35 cellular contexts compared by ENCODE assay signal in the genomic region with DNA sequence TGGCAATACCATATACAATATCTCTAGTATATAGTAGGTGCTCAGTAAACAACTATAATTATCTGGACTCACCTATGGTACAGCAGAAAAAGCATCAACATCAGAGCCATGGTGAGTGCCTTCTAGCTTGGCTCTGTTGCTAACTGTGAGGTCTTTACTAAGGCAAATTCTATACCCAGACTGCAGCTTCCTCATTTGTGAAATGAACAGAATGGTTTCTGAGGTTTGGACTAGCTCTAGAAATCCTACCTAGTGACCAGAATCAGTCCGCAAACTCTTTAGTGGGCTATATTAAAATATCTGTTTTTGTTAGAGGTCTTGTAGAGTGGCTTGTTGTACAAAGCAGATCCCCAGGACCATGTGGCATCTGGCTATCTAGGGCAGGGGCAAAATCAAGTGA. TPM values are rescaled to one million over a fixed set of nuclear protein-coding genes. Genes with fewer than 3 reads are reported as not detected.
A peak's percentile ranks its signal among the peaks of the same experiment; 100 is the strongest.
DNase-seq lines count a peak whose midpoint lies in the region; ATAC-seq and TF ChIP-seq lines count a peak whose summit lies in the region.
"Had no signal": no experiment of that assay in that cellular context is flagged by ENCODE, and none has a peak within 500 bp of the region (broad histone marks: within the 10 kb centered on the region; RNA-seq: fewer than 3 reads in every experiment).

No MANE protein-coding gene starts in this region.

- TF ChIP-seq CTCF in activated B cell treated with CpG ODN at 0.5 μM for 24 hours (IDR thresholded peaks at IDR 0.05): no peak

- POLR2A ChIA-PET in activated B cell treated with CpG ODN at 0.5 μM for 24 hours (lab: Charles Lee): interaction anchor here (0.6 to 9.1 kb wide), 15 partner anchors 10 to 150 kb away, joined by 3 to 800 read pairs (median 7); a partner anchor contains a TSS
- POLR2A ChIA-PET in CD8-positive, alpha-beta memory T cell (lab: Charles Lee): no interaction called here

- peak overlapping the region; percentile 99 for H3K4me3 ChIP-seq in GM08714 (ENCODE audit: low read length)
- no peak overlapping the region for H3K4me3 ChIP-seq in CD8-positive, alpha-beta memory T cell (ENCODE audit: low read length)
- H3K4me3 ChIP-seq: esophagus muscularis mucosa, left lung, neural progenitor cell, right atrium auricular region, thyroid gland had no signal

- H3K9me3 Mint-ChIP-seq in activated B cell treated with CpG ODN at 0.5 μM for 24 hours: no peaks in the 10 kb centered on the region
- no peaks in the 10 kb centered on the region for H3K9me3 Mint-ChIP-seq in CD8-positive, alpha-beta memory T cell
- H3K9me3 Mint-ChIP-seq: activated CD8-positive, alpha-beta T cell treated with anti-CD3 and anti-CD28 coated beads for 36 hours; activated naive CD4-positive, alpha-beta T cell treated with anti-CD3 and anti-CD28 coated beads, Interleukin-2, amount 10 ng/mL, durations not matched to agents 7 days and 5 days; activated T-helper 17 cell treated with anti-CD3 and anti-CD28 coated beads, Interleukin-2, amount 50 U/mL, for 72 hours; brain; H9; neural progenitor cell had no signal

- CTCF ChIA-PET in activated B cell treated with CpG ODN at 0.5 μM for 24 hours (lab: Charles Lee): interaction anchor here (1.2 to 6.5 kb wide), 7 partner anchors 10 to 159 kb away, joined by 3 to 194 read pairs (median 8); no protein-coding TSS in a partner anchor
- CTCF ChIA-PET in CD8-positive, alpha-beta memory T cell (lab: Charles Lee): no interaction called here

- H3K27me3 ChIP-seq in CD8-positive, alpha-beta memory T cell (ENCODE audit: insufficient read depth, low read length, poor library complexity, severe bottlenecking): no peaks in the 10 kb centered on the region
- H3K27me3 ChIP-seq: esophagus muscularis mucosa, left lung, neural progenitor cell, right atrium auricular region, thyroid gland had no signal

- H3K27ac ChIP-seq in CD8-positive, alpha-beta memory T cell (ENCODE audit: low read depth, low read length): no peak overlapping the region
- H3K27ac ChIP-seq: esophagus muscularis mucosa, left lung, neural progenitor cell, parathyroid adenoma, right atrium auricular region, thyroid gland had no signal

- H3K4me1 Mint-ChIP-seq in activated B cell treated with CpG ODN at 0.5 μM for 24 hours: peaks cover 70% of the 10 kb centered on the region
- peaks cover 31 to 37% (median 33%) of the 10 kb centered on the region in 3 donors for H3K4me1 Mint-ChIP-seq in CD8-positive, alpha-beta memory T cell
- H3K4me1 Mint-ChIP-seq: activated naive CD4-positive, alpha-beta T cell treated with anti-CD3 and anti-CD28 coated beads, Interleukin-2, amount 10 ng/mL, durations not matched to agents 7 days and 5 days; brain; neural progenitor cell had no signal

- peak overlapping the region; percentile 97 for H3K4me3 Mint-ChIP-seq in activated B cell treated with CpG ODN at 0.5 μM for 24 hours
- no peak overlapping the region for H3K4me3 Mint-ChIP-seq in CD8-positive, alpha-beta memory T cell
- H3K4me3 Mint-ChIP-seq: activated CD8-positive, alpha-beta T cell treated with anti-CD3 and anti-CD28 coated beads for 36 hours; activated naive CD4-positive, alpha-beta T cell treated with anti-CD3 and anti-CD28 coated beads, Interleukin-2, amount 10 ng/mL, durations not matched to agents 7 days and 5 days; activated T-helper 17 cell treated with anti-CD3 and anti-CD28 coated beads, Interleukin-2, amount 50 U/mL, for 72 hours; brain; H9; neural progenitor cell had no signal

- no peaks in the 10 kb centered on the region for H3K9me3 ChIP-seq in CD8-positive, alpha-beta memory T cell (ENCODE audit: low read length)
- H3K9me3 ChIP-seq: esophagus muscularis mucosa, left lung, right atrium auricular region, thyroid gland had no signal

- H3K27me3 Mint-ChIP-seq in activated B cell treated with CpG ODN at 0.5 μM for 24 hours: no peaks in the 10 kb centered on the region
- peaks cover 0 to 3% of the 10 kb centered on the region in 2 donors for H3K27me3 Mint-ChIP-seq in CD8-positive, alpha-beta memory T cell

- DNase-seq in activated B cell treated with CpG ODN at 0.5 μM for 24 hours (no peak), NCI-H128 (lab: John Stamatoyannopoulos, UW; ENCODE audit: unreplicated experiment) (no peak)
- no peak for DNase-seq in stimulated activated CD4-positive, alpha-beta T cell treated with anti-CD3 and anti-CD28 coated beads, Interleukin-12 subunit alpha, Interleukin-12 subunit beta, amount 100 ng/mL, for 4 hours
- DNase-seq in CD8-positive, alpha-beta memory T cell: no peak
- DNase-seq: activated CD8-positive, alpha-beta memory T cell treated with anti-CD3 and anti-CD28 coated beads, Interleukin-2, amount 50 U/mL, for 48 hours; activated CD8-positive, alpha-beta T cell treated with anti-CD3 and anti-CD28 coated beads for 36 hours; activated naive CD4-positive, alpha-beta T cell treated with anti-CD3 and anti-CD28 coated beads, Interleukin-2, amount 10 ng/mL, durations not matched to agents 7 days and 5 days; amniotic stem cell; cerebellar nuclear complex; DMS 273 treated with DMSO at 0.1 percent for 48 hours; EL; foreskin fibroblast; H9; left lung; mesenchymal stem cell; NCI-H1092; NCI-H1694 treated with DMSO at 0.1 percent for 48 hours; small intestine; stimulated activated CD4-positive, alpha-beta T cell treated with anti-CD3 and anti-CD28 coated beads, Interleukin-1b, Interleukin-23, amount 100 ng/mL, for 48 hours; T-helper 2 cell; thyroid gland had no signal

- peak overlapping the region; percentile 97 for H3K27ac Mint-ChIP-seq in activated B cell treated with CpG ODN at 0.5 μM for 24 hours
- H3K27ac Mint-ChIP-seq in CD8-positive, alpha-beta memory T cell: peak overlapping the region in 1 of 8 donors; percentile 2
- H3K27ac Mint-ChIP-seq: activated CD8-positive, alpha-beta T cell treated with anti-CD3 and anti-CD28 coated beads for 36 hours; activated naive CD4-positive, alpha-beta T cell treated with anti-CD3 and anti-CD28 coated beads, Interleukin-2, amount 10 ng/mL, durations not matched to agents 7 days and 5 days; activated T-helper 17 cell treated with anti-CD3 and anti-CD28 coated beads, Interleukin-2, amount 50 U/mL, for 72 hours; brain; H9; neural progenitor cell had no signal

- intact Hi-C loops in activated B cell treated with CpG ODN at 0.5 μM for 24 hours (cut with micrococcal nuclease): loop anchor here (1.0 to 10.0 kb wide), 2 partner anchors 9 to 605 kb away; no protein-coding TSS in a partner anchor

- peaks cover 84% of the 10 kb centered on the region for H3K36me3 Mint-ChIP-seq in activated B cell treated with CpG ODN at 0.5 μM for 24 hours (ENCODE audit: low read depth)
- H3K36me3 Mint-ChIP-seq in CD8-positive, alpha-beta memory T cell: peaks cover 0 to 15% (median 11%) of the 10 kb centered on the region in 3 donors
- H3K36me3 Mint-ChIP-seq: activated naive CD4-positive, alpha-beta T cell treated with anti-CD3 and anti-CD28 coated beads, Interleukin-2, amount 10 ng/mL, durations not matched to agents 7 days and 5 days; brain; neural progenitor cell had no signal

- H3K36me3 ChIP-seq in CD8-positive, alpha-beta memory T cell (ENCODE audit: insufficient read depth, low read length): no peaks in the 10 kb centered on the region
- H3K36me3 ChIP-seq: esophagus muscularis mucosa, left lung, neural progenitor cell, right atrium auricular region, thyroid gland had no signal

- ATAC-seq in GM18867 (IDR thresholded peaks at IDR 0.05; ENCODE audit: unreplicated experiment): peak; percentile 25
- ATAC-seq in HG02852 (IDR thresholded peaks at IDR 0.05; ENCODE audit: unreplicated experiment): peak; percentile 31
- ATAC-seq in activated B cell treated with CpG ODN at 0.5 μM for 24 hours (ENCODE audit: low read depth): no peak
- ATAC-seq in HG03108 (IDR thresholded peaks at IDR 0.05; ENCODE audit: unreplicated experiment): no peak
- ATAC-seq: activated CD8-positive, alpha-beta T cell treated with anti-CD3 and anti-CD28 coated beads for 36 hours; activated T-helper 17 cell treated with anti-CD3 and anti-CD28 coated beads, Interleukin-2, amount 50 U/mL, for 72 hours; left lung; Right ventricle myocardium inferior; SK-N-SH treated with all-trans-retinoic acid at 6 μM for 48 hours had no signal

- H3K4me1 ChIP-seq in CD8-positive, alpha-beta memory T cell (ENCODE audit: insufficient read depth, low read length): peaks cover 4% of the 10 kb centered on the region
- H3K4me1 ChIP-seq: esophagus muscularis mucosa, left lung, neural progenitor cell, parathyroid adenoma, right atrium auricular region, thyroid gland had no signal

RNA-seq across cellular contexts. Expression of a gene that starts 3.7 kb away (rescaled TPM):
- 1,910 and 2,024 TPM in 2 replicates for total RNA-seq in activated B cell treated with CpG ODN at 0.5 μM for 24 hours
- total RNA-seq in CD8-positive, alpha-beta memory T cell: 1 to 10 TPM in 1 of 2 experiments, under 1 TPM in 1; 0.70 to 1.2 TPM
- 11.1 TPM for polyA plus RNA-seq in CD8-positive, alpha-beta memory T cell
- total RNA-seq: dermis microvascular lymphatic vessel endothelial cell, H9, NCI-H460, right atrium auricular region, Right ventricle myocardium inferior had no signal

RNA-seq across cellular contexts. Expression of a gene that starts 30.0 kb away (rescaled TPM):
- total RNA-seq in activated B cell treated with CpG ODN at 0.5 μM for 24 hours: not detected in 2 replicates
- total RNA-seq in CD8-positive, alpha-beta memory T cell: not detected
- polyA plus RNA-seq in CD8-positive, alpha-beta memory T cell: not detected
- total RNA-seq: activated CD8-positive, alpha-beta T cell treated with anti-CD3 and anti-CD28 coated beads for 36 hours; activated T-helper 17 cell treated with anti-CD3 and anti-CD28 coated beads, Interleukin-2, amount 50 U/mL, for 72 hours; dermis microvascular lymphatic vessel endothelial cell; esophagus muscularis mucosa; H9; left lung; NCI-H460; right atrium auricular region; Right ventricle myocardium inferior; thyroid gland had no signal
- polyA plus RNA-seq: small intestine had no signal

RNA-seq across cellular contexts. Expression of a gene that starts 33.2 kb away (rescaled TPM):
- not detected in 2 replicates for total RNA-seq in activated B cell treated with CpG ODN at 0.5 μM for 24 hours
- not detected for total RNA-seq in CD8-positive, alpha-beta memory T cell
- not detected for polyA plus RNA-seq in CD8-positive, alpha-beta memory T cell
- total RNA-seq: activated CD8-positive, alpha-beta T cell treated with anti-CD3 and anti-CD28 coated beads for 36 hours; activated T-helper 17 cell treated with anti-CD3 and anti-CD28 coated beads, Interleukin-2, amount 50 U/mL, for 72 hours; dermis microvascular lymphatic vessel endothelial cell; H9; left lung; NCI-H460; right atrium auricular region; Right ventricle myocardium inferior; thyroid gland had no signal

RNA-seq across cellular contexts. Expression of a gene that starts 55.8 kb away (rescaled TPM):
- not detected in 2 replicates for total RNA-seq in activated B cell treated with CpG ODN at 0.5 μM for 24 hours
- total RNA-seq in CD8-positive, alpha-beta memory T cell: not detected
- polyA plus RNA-seq in CD8-positive, alpha-beta memory T cell: not detected
- total RNA-seq: activated CD8-positive, alpha-beta T cell treated with anti-CD3 and anti-CD28 coated beads for 36 hours; activated T-helper 17 cell treated with anti-CD3 and anti-CD28 coated beads, Interleukin-2, amount 50 U/mL, for 72 hours; dermis microvascular lymphatic vessel endothelial cell; esophagus muscularis mucosa; H9; left lung; NCI-H460; right atrium auricular region; Right ventricle myocardium inferior; thyroid gland had no signal
- polyA plus RNA-seq: small intestine had no signal

Comparison
In these comparisons a context has a peak if more than half of its experiments do, and no peak if none do; other contexts are left out.
1. ATAC-seq: peak in GM18867 (single experiment) and HG02852 (single experiment); none in activated B cell treated with CpG ODN at 0.5 μM for 24 hours (single experiment) and HG03108 (single experiment).
2. RNA of a gene that starts 3.7 kb away (total RNA-seq): 1,910 to 2,024 TPM in activated B cell treated with CpG ODN at 0.5 μM for 24 hours; 0.70 to 1.2 TPM in CD8-positive, alpha-beta memory T cell; every median in the first group is over 100 times any median in the second.